Comparison of ENCODE assay signal across 29 cellular contexts in genomic region chr1:222301653-222302052, GRCh38.
"Had no signal": no experiment of that assay in that cellular context is flagged by ENCODE, and none has a peak within 500 bp of the region (broad histone marks: within the 10 kb centered on the region; RNA-seq: fewer than 3 reads in every experiment).

No MANE protein-coding gene starts in this region.

- H3K27me3 Mint-ChIP-seq: activated CD4-positive, alpha-beta T cell treated with anti-CD3 and anti-CD28 coated beads, Interleukin-2, amount 10 ng/mL, durations not matched to agents 24 days and 14 days; activated CD8-positive, alpha-beta T cell treated with anti-CD3 and anti-CD28 coated beads for 36 hours; activated naive CD4-positive, alpha-beta T cell treated with anti-CD3 and anti-CD28 coated beads, Interleukin-2, amount 50 U/mL, for 24 hours; activated naive CD8-positive, alpha-beta T cell treated with anti-CD3 and anti-CD28 coated beads, Interleukin-2, amount 10 ng/mL, durations not matched to agents 7 days and 5 days; central memory CD8-positive, alpha-beta T cell had no signal

- DNase-seq: activated CD4-positive, alpha-beta T cell treated with anti-CD3 and anti-CD28 coated beads, Interleukin-2, amount 10 ng/mL, durations not matched to agents 24 days and 14 days; activated CD4-positive, alpha-beta T cell treated with anti-CD3 and anti-CD28 coated beads, Interleukin-2, amount 50 U/mL, for 4 hours; activated CD8-positive, alpha-beta T cell treated with anti-CD3 and anti-CD28 coated beads for 36 hours; activated gamma-delta T cell; activated naive CD4-positive, alpha-beta T cell treated with Interleukin-2 at 50 U/mL for 16 hours; activated naive CD8-positive, alpha-beta T cell treated with anti-CD3 and anti-CD28 coated beads, Interleukin-2, amount 10 ng/mL, durations not matched to agents 7 days and 5 days; activated T-cell treated with anti-CD3 and anti-CD28 coated beads, Interleukin-2, amount 50 U/mL, for 1 hour; adrenal gland; anterior cingulate cortex; Karpas-422; MG63; NCI-H1048; NCI-H1105 treated with DMSO at 0.1 percent for 48 hours; NCI-H1436 treated with DMSO at 0.1 percent for 48 hours; NCI-H1694 treated with DMSO at 0.1 percent for 48 hours; NCI-H2029; NCI-H345; NCI-H524 treated with DMSO at 0.1 percent for 48 hours; NCI-H748 treated with DMSO at 0.1 percent for 48 hours; OCI-M1; SHP77; SK-N-SH had no signal

- H3K36me3 ChIP-seq: adrenal gland, cardiac muscle cell, MG63, SJSA1 had no signal

- H3K4me1 ChIP-seq: adrenal gland had no signal

- H3K9ac ChIP-seq: SK-N-SH had no signal

- H3K9me3 ChIP-seq: adrenal gland, MG63, SJSA1, SK-N-SH had no signal

- H3K4me3 Mint-ChIP-seq: activated CD4-positive, alpha-beta T cell treated with anti-CD3 and anti-CD28 coated beads, Interleukin-2, amount 10 ng/mL, durations not matched to agents 24 days and 14 days; activated CD8-positive, alpha-beta T cell treated with anti-CD3 and anti-CD28 coated beads for 36 hours; activated naive CD4-positive, alpha-beta T cell treated with anti-CD3 and anti-CD28 coated beads, Interleukin-2, amount 50 U/mL, for 24 hours; activated naive CD8-positive, alpha-beta T cell treated with anti-CD3 and anti-CD28 coated beads, Interleukin-2, amount 10 ng/mL, durations not matched to agents 7 days and 5 days; central memory CD8-positive, alpha-beta T cell; T-helper 1 cell treated with Interleukin-12 subunit alpha and Interleukin-12 subunit beta and Interleukin-4 antibody, amounts not matched to agents 30 μg/mL and 1 μg/mL, for 36 hours; T-helper 2 cell treated with Interferon-gamma antibody and Interleukin-4, amounts not matched to agents 5 μg/mL and 100 μg/mL, for 36 hours had no signal

- H3K36me3 Mint-ChIP-seq: activated naive CD8-positive, alpha-beta T cell treated with anti-CD3 and anti-CD28 coated beads, Interleukin-2, amount 10 ng/mL, durations not matched to agents 7 days and 5 days had no signal

- H3K9me3 Mint-ChIP-seq: activated T-helper 2 cell treated with anti-CD3 and anti-CD28 coated beads, Interferon-gamma antibody, Interleukin-2, Interleukin-4, amounts not matched to agents 10 μg/mL and 5 μg/mL and 100 μg/mL, durations not matched to agents 14 hours and 24 hours and 36 hours; central memory CD8-positive, alpha-beta T cell had no signal

- H3K27ac Mint-ChIP-seq: activated CD4-positive, alpha-beta T cell treated with anti-CD3 and anti-CD28 coated beads, Interleukin-2, amount 10 ng/mL, durations not matched to agents 24 days and 14 days; activated CD8-positive, alpha-beta T cell treated with anti-CD3 and anti-CD28 coated beads for 36 hours; activated naive CD4-positive, alpha-beta T cell treated with anti-CD3 and anti-CD28 coated beads, Interleukin-2, amount 50 U/mL, for 24 hours; activated naive CD8-positive, alpha-beta T cell treated with anti-CD3 and anti-CD28 coated beads, Interleukin-2, amount 10 ng/mL, durations not matched to agents 7 days and 5 days; activated T-helper 2 cell treated with anti-CD3 and anti-CD28 coated beads, Interferon-gamma antibody, Interleukin-2, Interleukin-4, amounts not matched to agents 10 μg/mL and 5 μg/mL and 100 μg/mL, durations not matched to agents 14 hours and 24 hours and 36 hours; T-helper 1 cell treated with Interleukin-12 subunit alpha and Interleukin-12 subunit beta and Interleukin-4 antibody, amounts not matched to agents 30 μg/mL and 1 μg/mL, for 36 hours; T-helper 2 cell treated with Interferon-gamma antibody and Interleukin-4, amounts not matched to agents 5 μg/mL and 100 μg/mL, for 36 hours had no signal

- ATAC-seq: activated CD8-positive, alpha-beta T cell treated with anti-CD3 and anti-CD28 coated beads for 36 hours had no signal

- H3K27ac ChIP-seq: adrenal gland, cardiac muscle cell, SJSA1 had no signal

- H3K4me1 Mint-ChIP-seq: activated CD4-positive, alpha-beta T cell treated with anti-CD3 and anti-CD28 coated beads, Interleukin-2, amount 10 ng/mL, durations not matched to agents 24 days and 14 days; activated naive CD8-positive, alpha-beta T cell treated with anti-CD3 and anti-CD28 coated beads, Interleukin-2, amount 10 ng/mL, durations not matched to agents 7 days and 5 days; central memory CD8-positive, alpha-beta T cell had no signal

- H3K4me2 ChIP-seq: SK-N-SH had no signal

- H3K27me3 ChIP-seq: adrenal gland, cardiac muscle cell, SJSA1 had no signal

- H3K4me3 ChIP-seq: adrenal gland, cardiac muscle cell, MG63, SJSA1 had no signal
